31 cellular contexts compared by ENCODE assay signal in genomic region chr4:85430226-85430625, GRCh38. TPM values are rescaled to one million over a fixed set of nuclear protein-coding genes. Genes with fewer than 3 reads are reported as not detected.
"Had no signal": no experiment of that assay in that cellular context is flagged by ENCODE, and none has a peak within 500 bp of the region (broad histone marks: within the 10 kb centered on the region; RNA-seq: fewer than 3 reads in every experiment).

No MANE protein-coding gene starts in this region.

- H3K9me3 Mint-ChIP-seq: activated B cell treated with CpG ODN at 0.5 μM for 24 hours; activated CD8-positive, alpha-beta T cell treated with anti-CD3 and anti-CD28 coated beads for 36 hours; activated naive CD4-positive, alpha-beta T cell treated with anti-CD3 and anti-CD28 coated beads, Interleukin-2, amount 10 ng/mL, durations not matched to agents 7 days and 5 days; activated naive CD8-positive, alpha-beta T cell treated with anti-CD3 and anti-CD28 coated beads, Interleukin-2, amount 10 ng/mL, durations not matched to agents 7 days and 5 days; activated T-helper 1 cell treated with anti-CD3 and anti-CD28 coated beads, Interleukin-12 subunit alpha, Interleukin-12 subunit beta, Interleukin-2, Interleukin-4 antibody, amounts not matched to agents 30 ng/mL and 10 ng/mL and 1 ng/mL, durations not matched to agents 14 hours and 24 hours and 36 hours; dendritic cell treated with granulocyte-macrophage colony-stimulating factor and Interleukin-4, amounts not matched to agents 40 ng/mL and 50 ng/mL, for 4 days; T-helper 2 cell treated with Interferon-gamma antibody and Interleukin-4, amounts not matched to agents 5 μg/mL and 100 μg/mL, for 36 hours had no signal

- H3K27me3 ChIP-seq: brain microvascular endothelial cell, dorsolateral prefrontal cortex, foreskin keratinocyte, gastrocnemius medialis, heart left ventricle had no signal

- H3K4me3 Mint-ChIP-seq: activated B cell treated with CpG ODN at 0.5 μM for 24 hours; activated CD8-positive, alpha-beta T cell treated with anti-CD3 and anti-CD28 coated beads for 36 hours; activated naive CD4-positive, alpha-beta T cell treated with anti-CD3 and anti-CD28 coated beads, Interleukin-2, amount 10 ng/mL, durations not matched to agents 7 days and 5 days; activated naive CD8-positive, alpha-beta T cell treated with anti-CD3 and anti-CD28 coated beads, Interleukin-2, amount 10 ng/mL, durations not matched to agents 7 days and 5 days; activated T-helper 1 cell treated with anti-CD3 and anti-CD28 coated beads, Interleukin-12 subunit alpha, Interleukin-12 subunit beta, Interleukin-2, Interleukin-4 antibody, amounts not matched to agents 30 ng/mL and 10 ng/mL and 1 ng/mL, durations not matched to agents 14 hours and 24 hours and 36 hours; central memory CD8-positive, alpha-beta T cell; dendritic cell treated with granulocyte-macrophage colony-stimulating factor and Interleukin-4, amounts not matched to agents 40 ng/mL and 50 ng/mL, for 4 days; T-helper 17 cell; T-helper 2 cell treated with Interferon-gamma antibody and Interleukin-4, amounts not matched to agents 5 μg/mL and 100 μg/mL, for 36 hours had no signal

- H3K36me3 Mint-ChIP-seq: activated naive CD4-positive, alpha-beta T cell treated with anti-CD3 and anti-CD28 coated beads, Interleukin-2, amount 10 ng/mL, durations not matched to agents 7 days and 5 days; activated naive CD4-positive, alpha-beta T cell treated with anti-CD3 and anti-CD28 coated beads, Interleukin-2, amount 50 U/mL, for 72 hours; activated naive CD8-positive, alpha-beta T cell treated with anti-CD3 and anti-CD28 coated beads, Interleukin-2, amount 10 ng/mL, durations not matched to agents 7 days and 5 days had no signal

- H3K4me1 Mint-ChIP-seq: activated B cell treated with CpG ODN at 0.5 μM for 24 hours; activated naive CD4-positive, alpha-beta T cell treated with anti-CD3 and anti-CD28 coated beads, Interleukin-2, amount 10 ng/mL, durations not matched to agents 7 days and 5 days; activated naive CD8-positive, alpha-beta T cell treated with anti-CD3 and anti-CD28 coated beads, Interleukin-2, amount 10 ng/mL, durations not matched to agents 7 days and 5 days; central memory CD8-positive, alpha-beta T cell; T-helper 17 cell had no signal

- H3K27ac ChIP-seq: brain microvascular endothelial cell, coronary artery, dorsolateral prefrontal cortex, esophagus muscularis mucosa, foreskin keratinocyte, gastrocnemius medialis, heart left ventricle, WERI-Rb-1 had no signal

- ATAC-seq: activated CD4-positive, CD25-positive, alpha-beta regulatory T cell treated with anti-CD3 and anti-CD28 coated beads, Interleukin-2, amount 50 U/mL, for 24 hours; activated CD8-positive, alpha-beta T cell treated with anti-CD3 and anti-CD28 coated beads for 36 hours; activated naive CD4-positive, alpha-beta T cell treated with anti-CD3 and anti-CD28 coated beads, Interleukin-2, amount 50 U/mL, for 72 hours; foreskin keratinocyte; gastrocnemius medialis; heart left ventricle; T-helper 17 cell had no signal

- H3K36me3 ChIP-seq: brain microvascular endothelial cell, esophagus muscularis mucosa, gastrocnemius medialis, heart left ventricle, WERI-Rb-1 had no signal

- DNase-seq: activated B cell treated with CpG ODN at 0.5 μM for 24 hours; activated CD4-positive, alpha-beta T cell treated with anti-CD3 and anti-CD28 coated beads for 48 hours; activated CD4-positive, alpha-beta T cell treated with anti-CD3 and anti-CD28 coated beads, Interleukin-2, amount 50 U/mL, for 1 hour; activated CD4-positive, alpha-beta T cell treated with anti-CD3 and anti-CD28 coated beads, Interleukin-2, amount 50 U/mL, for 48 hours; activated CD8-positive, alpha-beta memory T cell treated with anti-CD3 and anti-CD28 coated beads for 24 hours; activated CD8-positive, alpha-beta T cell treated with anti-CD3 and anti-CD28 coated beads for 36 hours; activated gamma-delta T cell; activated naive CD4-positive, alpha-beta T cell; activated naive CD4-positive, alpha-beta T cell treated with anti-CD3 and anti-CD28 coated beads, Interleukin-2, amount 10 ng/mL, durations not matched to agents 7 days and 5 days; activated naive CD8-positive, alpha-beta T cell treated with anti-CD3 and anti-CD28 coated beads, Interleukin-2, amount 10 ng/mL, durations not matched to agents 7 days and 5 days; activated T-cell treated with anti-CD3 and anti-CD28 coated beads, Interleukin-2, amount 50 U/mL, for 48 hours; amniotic stem cell; anterior cingulate cortex; brain microvascular endothelial cell; dorsolateral prefrontal cortex; effector memory CD4-positive, alpha-beta T cell; erythroblast; foreskin keratinocyte; gastrocnemius medialis; glutamatergic neuron; heart left ventricle; T-helper 17 cell; WERI-Rb-1 had no signal

- H3K27ac Mint-ChIP-seq: activated B cell treated with CpG ODN at 0.5 μM for 24 hours; activated CD8-positive, alpha-beta T cell treated with anti-CD3 and anti-CD28 coated beads for 36 hours; activated naive CD4-positive, alpha-beta T cell treated with anti-CD3 and anti-CD28 coated beads, Interleukin-2, amount 10 ng/mL, durations not matched to agents 7 days and 5 days; activated naive CD4-positive, alpha-beta T cell treated with anti-CD3 and anti-CD28 coated beads, Interleukin-2, amount 50 U/mL, for 72 hours; activated naive CD8-positive, alpha-beta T cell treated with anti-CD3 and anti-CD28 coated beads, Interleukin-2, amount 10 ng/mL, durations not matched to agents 7 days and 5 days; activated T-helper 1 cell treated with anti-CD3 and anti-CD28 coated beads, Interleukin-12 subunit alpha, Interleukin-12 subunit beta, Interleukin-2, Interleukin-4 antibody, amounts not matched to agents 30 ng/mL and 10 ng/mL and 1 ng/mL, durations not matched to agents 14 hours and 24 hours and 36 hours; dendritic cell treated with granulocyte-macrophage colony-stimulating factor and Interleukin-4, amounts not matched to agents 40 ng/mL and 50 ng/mL, for 4 days; T-helper 17 cell; T-helper 2 cell treated with Interferon-gamma antibody and Interleukin-4, amounts not matched to agents 5 μg/mL and 100 μg/mL, for 36 hours had no signal

- H3K27me3 Mint-ChIP-seq: activated CD8-positive, alpha-beta T cell treated with anti-CD3 and anti-CD28 coated beads for 36 hours; activated naive CD4-positive, alpha-beta T cell treated with anti-CD3 and anti-CD28 coated beads, Interleukin-2, amount 10 ng/mL, durations not matched to agents 7 days and 5 days; activated naive CD8-positive, alpha-beta T cell treated with anti-CD3 and anti-CD28 coated beads, Interleukin-2, amount 10 ng/mL, durations not matched to agents 7 days and 5 days; central memory CD8-positive, alpha-beta T cell; T-helper 17 cell had no signal

- H3K4me3 ChIP-seq: coronary artery, dorsolateral prefrontal cortex, esophagus muscularis mucosa, gastrocnemius medialis, heart left ventricle had no signal

- H3K9me3 ChIP-seq: gastrocnemius medialis, heart left ventricle had no signal

- H3K4me1 ChIP-seq: foreskin keratinocyte had no signal

RNA-seq across cellular contexts. Expression of gene ARHGAP24, which starts 44.7 kb away (rescaled TPM):
- total RNA-seq: activated naive CD4-positive, alpha-beta T cell treated with anti-CD3 and anti-CD28 coated beads, Interleukin-2, amount 50 U/mL, for 72 hours; activated T-helper 1 cell treated with anti-CD3 and anti-CD28 coated beads, Interleukin-12 subunit alpha, Interleukin-12 subunit beta, Interleukin-2, Interleukin-4 antibody, amounts not matched to agents 30 ng/mL and 10 ng/mL and 1 ng/mL, durations not matched to agents 14 hours and 24 hours and 36 hours had no signal
